1 cellular context compared by ENCODE assay signal in genomic region chr17:50117202-50118040, GRCh38.
TF ChIP-seq lines count a peak whose summit lies in the region.

No MANE protein-coding gene starts in this region.

TF ChIP-seq in endothelial cell of umbilical vein, 7 proteins besides CTCF, POLR2A, EP300 and RAD21:
- TF ChIP-seq POLR2AphosphoS5 (IDR thresholded peaks at IDR 0.05; ENCODE audit: insufficient read depth, low read depth, low read length) (peak; percentile 44), EZH2 (IDR thresholded peaks at IDR 0.05; ENCODE audit: borderline replicate concordance, low read depth, low read length, severe bottlenecking) (no peak), FOS (IDR thresholded peaks at IDR 0.05; ENCODE audit: borderline replicate concordance, insufficient read depth, low read length) (no peak)
- TF ChIP-seq, protein P1, sequence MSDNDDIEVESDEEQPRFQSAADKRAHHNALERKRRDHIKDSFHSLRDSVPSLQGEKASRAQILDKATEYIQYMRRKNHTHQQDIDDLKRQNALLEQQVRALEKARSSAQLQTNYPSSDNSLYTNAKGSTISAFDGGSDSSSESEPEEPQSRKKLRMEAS (IDR thresholded peaks at IDR 0.05; ENCODE audit: insufficient read depth, insufficient read length): no peak
